8 cellular contexts compared by ENCODE assay signal in the genomic region with DNA sequence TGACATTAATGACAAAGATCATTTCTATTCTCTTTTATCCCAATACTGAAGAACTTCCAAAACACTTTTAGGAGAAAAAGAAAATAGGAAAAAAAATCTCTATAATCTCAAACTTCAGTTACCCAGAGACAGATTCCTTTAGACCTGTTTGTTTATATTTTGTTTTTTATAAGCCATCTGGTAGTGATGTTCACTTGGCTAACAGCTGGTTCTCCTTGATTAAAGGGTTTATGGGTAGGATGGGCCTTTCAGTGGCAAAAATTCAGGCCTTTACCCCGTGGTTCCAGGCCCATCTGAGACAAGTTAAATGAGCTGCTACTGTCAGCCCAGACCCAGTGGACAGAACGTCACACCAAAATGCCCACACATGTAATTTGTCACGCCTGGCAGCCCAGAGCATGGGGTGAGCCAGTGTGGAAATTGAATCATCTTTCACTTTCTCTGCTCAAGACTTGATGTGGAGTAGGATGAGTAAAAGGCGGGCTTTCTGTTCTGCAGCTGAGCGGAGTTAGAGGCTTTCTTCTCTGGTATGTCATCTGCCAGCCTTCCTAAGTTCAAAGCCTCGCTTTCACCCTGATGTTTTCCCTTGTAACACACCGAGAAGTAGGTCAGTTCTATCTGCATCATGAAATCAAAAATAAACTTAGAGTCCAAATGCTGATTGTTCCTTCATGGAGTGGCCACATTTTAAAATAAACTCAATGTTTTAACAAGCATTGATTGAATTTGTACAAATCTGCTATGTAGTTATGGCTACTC.
DNase-seq lines count a peak whose midpoint lies in the region; ATAC-seq and TF ChIP-seq lines count a peak whose summit lies in the region.

No MANE protein-coding gene starts in this region.

- POLR2A ChIA-PET in CD4-positive, alpha-beta memory T cell (lab: Charles Lee; ENCODE audit: partially characterized antibody) = interaction anchor here (0.6 kb wide), 1 partner anchor 21 kb away, joined by 3 read pairs; no protein-coding TSS in a partner anchor

- peak overlapping the region in 5 of 7 donors; percentile 56 to 86 (median 62) for H3K27ac Mint-ChIP-seq in CD4-positive, alpha-beta memory T cell
- peak overlapping the region; percentile 79 for H3K27ac Mint-ChIP-seq in T-helper 17 cell

- no peaks in the 10 kb centered on the region for H3K9me3 ChIP-seq in CD4-positive, alpha-beta memory T cell (ENCODE audit: control insufficient read depth in 1 of 2, low read length in 2 of 2)
- H3K9me3 ChIP-seq in T-helper 17 cell (ENCODE audit: control insufficient read depth, low read length, poor library complexity, severe bottlenecking) (no peaks in the 10 kb centered on the region), ascending aorta (no peaks in the 10 kb centered on the region)

- no peak overlapping the region for H3K4me3 ChIP-seq in CD4-positive, alpha-beta memory T cell (ENCODE audit: low read length in 2 of 2)
- no peak overlapping the region for H3K4me3 ChIP-seq in fibroblast of villous mesenchyme (ENCODE audit: low read depth, low read length)
- H3K4me3 ChIP-seq in ascending aorta = no peak overlapping the region

- H3K27me3 Mint-ChIP-seq in CD4-positive, alpha-beta memory T cell = no peaks in the 10 kb centered on the region
- no peaks in the 10 kb centered on the region for H3K27me3 Mint-ChIP-seq in T-helper 17 cell

- no peak for TF ChIP-seq CTCF in fibroblast of villous mesenchyme (IDR thresholded peaks at IDR 0.05; ENCODE audit: insufficient read depth, low read depth, low read length)
- TF ChIP-seq CTCF in ascending aorta (IDR thresholded peaks at IDR 0.05) = no peak

- H3K4me3 Mint-ChIP-seq in CD4-positive, alpha-beta memory T cell = peak overlapping the region in 6 of 8 donors; percentile 24 to 77 (median 66)
- H3K4me3 Mint-ChIP-seq in T-helper 17 cell = peak overlapping the region; percentile 76

- H3K36me3 ChIP-seq in CD4-positive, alpha-beta memory T cell (ENCODE audit: insufficient read depth, low read length) = no peaks in the 10 kb centered on the region
- H3K36me3 ChIP-seq in ascending aorta = no peaks in the 10 kb centered on the region

- H3K27me3 ChIP-seq in CD4-positive, alpha-beta memory T cell (ENCODE audit: insufficient read depth, low read length) = no peaks in the 10 kb centered on the region
- no peaks in the 10 kb centered on the region for H3K27me3 ChIP-seq in ascending aorta

- H3K9me3 Mint-ChIP-seq in CD4-positive, alpha-beta memory T cell = no peaks in the 10 kb centered on the region

- intact Hi-C loops in CD4-positive, alpha-beta memory T cell (cut with micrococcal nuclease) = no loop called here
- intact Hi-C loops in ascending aorta (cut with DNase I) = no loop called here

- CTCF ChIA-PET in CD4-positive, alpha-beta memory T cell (lab: Charles Lee; ENCODE audit: partially characterized antibody) = interaction anchor here (0.8 to 1.1 kb wide), 3 partner anchors 16 to 84 kb away, joined by 3 to 5 read pairs (median 3); no protein-coding TSS in a partner anchor

- ATAC-seq in GM21737 (IDR thresholded peaks at IDR 0.05; ENCODE audit: unreplicated experiment) (peak; percentile 71), T-helper 17 cell (peak; percentile 85), GM21528 (IDR thresholded peaks at IDR 0.05; ENCODE audit: low FRiP score, unreplicated experiment) (no peak)

- H3K4me1 ChIP-seq in CD4-positive, alpha-beta memory T cell (ENCODE audit: insufficient read depth, low read length) = peaks cover 42% of the 10 kb centered on the region
- no peaks in the 10 kb centered on the region for H3K4me1 ChIP-seq in ascending aorta

- H3K36me3 Mint-ChIP-seq in CD4-positive, alpha-beta memory T cell = peaks cover 6 to 25% of the 10 kb centered on the region in 2 donors
- no peaks in the 10 kb centered on the region for H3K36me3 Mint-ChIP-seq in T-helper 17 cell (ENCODE audit: low read depth)

- no peak overlapping the region for H3K27ac ChIP-seq in CD4-positive, alpha-beta memory T cell (ENCODE audit: low read depth, low read length)
- H3K27ac ChIP-seq in ascending aorta = no peak overlapping the region

- H3K4me1 Mint-ChIP-seq in CD4-positive, alpha-beta memory T cell = peaks cover 27 to 43% (median 32%) of the 10 kb centered on the region in 4 donors
- H3K4me1 Mint-ChIP-seq in T-helper 17 cell = peaks cover 35% of the 10 kb centered on the region

- DNase-seq in CD4-positive, alpha-beta memory T cell = peak in 3 of 5 donors; percentile 23 to 32 (median 30)
- DNase-seq in T-helper 17 cell (no peak), fibroblast of villous mesenchyme (ENCODE audit: low read depth) (peak; percentile 75), ascending aorta (ENCODE audit: low spot score in 2 of 2) (no peak), COR-L47 (lab: John Stamatoyannopoulos, UW) (no peak), Ammon's horn (ENCODE audit: low spot score) (no peak)

Comparison
In these comparisons a context has a peak if more than half of its experiments do, and no peak if none do; other contexts are left out.
1. DNase-seq: peak in CD4-positive, alpha-beta memory T cell (3 of 5) and fibroblast of villous mesenchyme (single experiment); none in T-helper 17 cell (0 of 3), ascending aorta (0 of 2), COR-L47 (single experiment) and Ammon's horn (single experiment).